ENCODE assay signal across 8 cellular contexts in genomic region chr11:111977141-111978027, GRCh38. TPM values are rescaled to one million over a fixed set of nuclear protein-coding genes. Genes with fewer than 3 reads are reported as not detected.
DNase-seq lines count a peak whose midpoint lies in the region; ATAC-seq, FAIRE-seq and TF ChIP-seq lines count a peak whose summit lies in the region.

No MANE protein-coding gene starts in this region.

- H3K36me3 ChIP-seq in bronchial epithelial cell (ENCODE audit: control insufficient read depth, insufficient read depth, low read length): no peaks in the 10 kb centered on the region

- DNase-seq in activated CD4-positive, CD25-positive, alpha-beta regulatory T cell (lab: John Stamatoyannopoulos, UW): no peak
- DNase-seq in RPMI7951 (ENCODE audit: low read depth) (peak; percentile 48), bronchial epithelial cell (ENCODE audit: low read depth) (no peak), iPS-NIHi7 (ENCODE audit: extremely low spot score) (peak; percentile 65), skeletal muscle cell (ENCODE audit: low read depth) (no peak), DMS53 treated with DMSO at 0.1 percent for 48 hours (lab: John Stamatoyannopoulos, UW; ENCODE audit: unreplicated experiment) (no peak)

- no peaks in the 10 kb centered on the region for H3K27me3 ChIP-seq in bronchial epithelial cell (ENCODE audit: control insufficient read depth, insufficient read depth, low read length)

- TF ChIP-seq CTCF in bronchial epithelial cell (IDR thresholded peaks at IDR 0.05; ENCODE audit: insufficient read depth, low read length, severe bottlenecking): no peak

- peak overlapping the region; percentile 59 for H3K4me3 ChIP-seq in bronchial epithelial cell (ENCODE audit: low read depth, low read length)
- peak overlapping the region; percentile 66 for H3K4me3 ChIP-seq in skeletal muscle cell (ENCODE audit: low read depth, low read length)

- no peak for FAIRE-seq in bronchial epithelial cell (lab: Jason Lieb, UNC)

- peak; percentile 52 to 70 for ATAC-seq in activated CD4-positive, CD25-positive, alpha-beta regulatory T cell treated with anti-CD3 and anti-CD28 coated beads, Interleukin-2, amount 50 U/mL, for 24 hours
- ATAC-seq in HG03469 (IDR thresholded peaks at IDR 0.05; ENCODE audit: unreplicated experiment): no peak

RNA-seq across cellular contexts. Expression of gene DIXDC1, which starts 40.2 kb away (rescaled TPM):
- 15.0 and 17.8 TPM in 2 replicates for total RNA-seq in RPMI7951 (2014; rRNA removed; shearing (Covaris generic))
- total RNA-seq in bronchial epithelial cell: 9.5 and 10.8 TPM in 2 replicates

RNA-seq across cellular contexts. Expression of gene DLAT, which starts 47.8 kb away (rescaled TPM):
- total RNA-seq in RPMI7951 (2014; rRNA removed; shearing (Covaris generic)): 55.1 and 72.1 TPM in 2 replicates
- 24.5 and 27.4 TPM in 2 replicates for total RNA-seq in bronchial epithelial cell

RNA-seq across cellular contexts. Expression of gene C11orf52, which starts 58.7 kb away (rescaled TPM):
- total RNA-seq in RPMI7951 (2014; rRNA removed; shearing (Covaris generic)): not detected in 2 replicates
- total RNA-seq in bronchial epithelial cell: 0.26 and 2.3 TPM in 2 replicates

Comparison
In these comparisons a context has a peak if more than half of its experiments do, and no peak if none do; other contexts are left out.
1. DNase-seq: peak in RPMI7951 (single experiment) and iPS-NIHi7 (single experiment); none in activated CD4-positive, CD25-positive, alpha-beta regulatory T cell (0 of 4), bronchial epithelial cell (single experiment), skeletal muscle cell (single experiment) and DMS53 treated with DMSO at 0.1 percent for 48 hours (single experiment).